ENCODE assay signal across 8 cellular contexts in genomic region chr12:108618079-108618952, GRCh38. TPM values are rescaled to one million over a fixed set of nuclear protein-coding genes. Genes with fewer than 3 reads are reported as not detected.
A peak's percentile ranks its signal among the peaks of the same experiment; 100 is the strongest.
DNase-seq lines count a peak whose midpoint lies in the region; ATAC-seq and TF ChIP-seq lines count a peak whose summit lies in the region.

No MANE protein-coding gene starts in this region.

- H3K36me3 Mint-ChIP-seq in activated T-cell treated with anti-CD3 and anti-CD28 coated beads, Interleukin-2, amount 50 U/mL, for 4 hours (ENCODE audit: insufficient read depth), result peaks cover 15% of the 10 kb centered on the region
- H3K36me3 Mint-ChIP-seq in naive thymus-derived CD8-positive, alpha-beta T cell, result peaks cover 0 to 50% (median 13%) of the 10 kb centered on the region in 3 donors

- no peak for TF ChIP-seq EP300 in esophagus muscularis mucosa (IDR thresholded peaks at IDR 0.05)

- no peak overlapping the region for H2AFZ ChIP-seq in KMS-11 (ENCODE audit: low read depth)

- H3K27me3 ChIP-seq in BE2C, result no peaks in the 10 kb centered on the region
- no peaks in the 10 kb centered on the region for H3K27me3 ChIP-seq in KMS-11 (ENCODE audit: insufficient read depth, low read depth)
- H3K27me3 ChIP-seq in esophagus muscularis mucosa, result no peaks in the 10 kb centered on the region

- peaks cover 8% of the 10 kb centered on the region for H3K9me3 Mint-ChIP-seq in activated T-cell treated with anti-CD3 and anti-CD28 coated beads, Interleukin-2, amount 50 U/mL, for 4 hours
- H3K9me3 Mint-ChIP-seq in naive thymus-derived CD8-positive, alpha-beta T cell, result peaks cover 0 to 9% (median 0%) of the 10 kb centered on the region in 9 donors

- peak; percentile 59 for ATAC-seq in GM19324 (IDR thresholded peaks at IDR 0.05; ENCODE audit: low FRiP score, unreplicated experiment)
- ATAC-seq in activated T-cell treated with anti-CD3 and anti-CD28 coated beads, Interleukin-2, amount 50 U/mL, for 4 hours, result peak in 1 of 2 donors; percentile 37
- ATAC-seq in naive thymus-derived CD8-positive, alpha-beta T cell, result peak; percentile 52 to 65
- peak; percentile 32 for ATAC-seq in stimulated activated naive CD8-positive, alpha-beta T cell treated with anti-CD3 and anti-CD28 coated beads, Interleukin-15, Interleukin-2, amounts not matched to agents 100 U/mL and 50 U/mL, for 24 hours

- WGBS in esophagus muscularis mucosa, result 13% methylated on average over 16 of the region's 16 CpGs

- H3K27ac Mint-ChIP-seq in naive thymus-derived CD8-positive, alpha-beta T cell, result peak overlapping the region; percentile 77 to 98 (median 93)

- peak; percentile 99 for TF ChIP-seq CTCF in BE2C (IDR thresholded peaks at IDR 0.05; ENCODE audit: low read depth, low read length)
- TF ChIP-seq CTCF in KMS-11 (conservative IDR thresholded peaks at IDR 0.05; ENCODE audit: low read depth, low read length), result peak; percentile 94
- peak; percentile 87 to 99 (median 95) for TF ChIP-seq CTCF in esophagus muscularis mucosa (IDR thresholded peaks at IDR 0.05)

- H3K4me3 ChIP-seq in BE2C (ENCODE audit: low read depth, low read length) (no peak overlapping the region), KMS-11 (IDR thresholded peaks at IDR 0.05; ENCODE audit: insufficient read depth, low read depth, low read length) (no peak overlapping the region), esophagus muscularis mucosa (no peak overlapping the region)

- peak overlapping the region; percentile 96 for H3K27ac ChIP-seq in KMS-11
- H3K27ac ChIP-seq in esophagus muscularis mucosa (replicated peaks in 1 of 4), result no peak overlapping the region

- peak overlapping the region; percentile 60; the same call in 1 of the 2 replicates for H3K4me2 ChIP-seq in KMS-11

- DNase-seq in BE2C, result peak; percentile 90
- DNase-seq in OCI-M1 (lab: John Stamatoyannopoulos, UW), result peak; percentile 84
- DNase-seq in activated T-cell treated with anti-CD3 and anti-CD28 coated beads, Interleukin-2, amount 50 U/mL, for 4 hours, result peak; percentile 77
- no peak for DNase-seq in esophagus muscularis mucosa (ENCODE audit: extremely low spot score)
- DNase-seq in naive thymus-derived CD8-positive, alpha-beta T cell, result peak; percentile 59 to 86 (median 78)
- peak; percentile 87 for DNase-seq in stimulated activated naive CD8-positive, alpha-beta T cell treated with anti-CD3 and anti-CD28 coated beads, Interleukin-15, Interleukin-2, amounts not matched to agents 100 U/mL and 50 U/mL, for 24 hours

- peaks cover 62% of the 10 kb centered on the region for H3K4me1 Mint-ChIP-seq in activated T-cell treated with anti-CD3 and anti-CD28 coated beads, Interleukin-2, amount 50 U/mL, for 4 hours (ENCODE audit: low read depth)
- H3K4me1 Mint-ChIP-seq in naive thymus-derived CD8-positive, alpha-beta T cell, result peaks cover 45 to 77% (median 72%) of the 10 kb centered on the region in 4 donors

- no peaks in the 10 kb centered on the region for H3K79me2 ChIP-seq in KMS-11 (ENCODE audit: insufficient read depth, low read depth)

- H4K20me1 ChIP-seq in KMS-11 (ENCODE audit: insufficient read depth), result no peaks in the 10 kb centered on the region

- no peaks in the 10 kb centered on the region for H3K9me3 ChIP-seq in BE2C
- peaks cover 0 to 4% (median 0%) of the 10 kb centered on the region in 4 donors for H3K9me3 ChIP-seq in esophagus muscularis mucosa

- no peaks in the 10 kb centered on the region for H3K27me3 Mint-ChIP-seq in activated T-cell treated with anti-CD3 and anti-CD28 coated beads, Interleukin-2, amount 50 U/mL, for 4 hours (ENCODE audit: low read depth)
- H3K27me3 Mint-ChIP-seq in naive thymus-derived CD8-positive, alpha-beta T cell, result no peaks in the 10 kb centered on the region

- TF ChIP-seq POLR2A in esophagus muscularis mucosa (IDR thresholded peaks at IDR 0.05; ENCODE audit: low read depth), result no peak

- no peaks in the 10 kb centered on the region for H3K4me1 ChIP-seq in BE2C
- peaks cover 57% of the 10 kb centered on the region for H3K4me1 ChIP-seq in KMS-11 (ENCODE audit: low read depth, poor library complexity, severe bottlenecking)
- H3K4me1 ChIP-seq in esophagus muscularis mucosa, result peaks cover 11 to 27% (median 14%) of the 10 kb centered on the region in 4 donors

- H3K4me3 Mint-ChIP-seq in activated T-cell treated with anti-CD3 and anti-CD28 coated beads, Interleukin-2, amount 50 U/mL, for 4 hours, result no peak overlapping the region
- peak overlapping the region in 7 of 10 donors; percentile 9 to 68 (median 36) for H3K4me3 Mint-ChIP-seq in naive thymus-derived CD8-positive, alpha-beta T cell

- intact Hi-C loops in esophagus muscularis mucosa (cut with DNase I), result loop anchor here (1.0 to 5.0 kb wide), 2 partner anchors 55 to 334 kb away; no protein-coding TSS in a partner anchor

- POLR2A ChIA-PET in naive thymus-derived CD8-positive, alpha-beta T cell (lab: Charles Lee), result interaction anchor here (0.6 to 11.3 kb wide), 13 partner anchors 16 to 112 kb away, joined by 3 to 233 read pairs (median 4); partner anchors contain the start of genes ISCU, SART3 and SELPLG

- H3K9ac ChIP-seq in KMS-11, result no peak overlapping the region

- H3K36me3 ChIP-seq in BE2C, result no peaks in the 10 kb centered on the region
- no peaks in the 10 kb centered on the region for H3K36me3 ChIP-seq in KMS-11 (ENCODE audit: insufficient read depth)
- H3K36me3 ChIP-seq in esophagus muscularis mucosa, result peaks cover 0 to 2% (median 0%) of the 10 kb centered on the region in 4 donors

RNA-seq across cellular contexts. Expression of gene SELPLG, which starts 15.4 kb away (rescaled TPM):
- polyA plus RNA-seq in BE2C (2012; ENCODE audit: insufficient read depth, insufficient read length, low read depth), result 1.4 TPM
- total RNA-seq in activated T-cell treated with anti-CD3 and anti-CD28 coated beads, Interleukin-2, amount 50 U/mL, for 4 hours, result 10 to 100 TPM; 16.8 to 19.0 (median 17.5) TPM
- total RNA-seq in esophagus muscularis mucosa, result 10 to 100 TPM in 2 of 4 donors, 1 to 10 TPM in 2; 7.2 to 15.7 (median 10.0) TPM
- total RNA-seq in naive thymus-derived CD8-positive, alpha-beta T cell, result 100 to 1,000 TPM; 157 to 163 TPM
- 100 to 1,000 TPM; 453 to 720 (median 520) TPM for polyA plus RNA-seq in naive thymus-derived CD8-positive, alpha-beta T cell

RNA-seq across cellular contexts. Expression of gene TMEM119, which starts 20.4 kb away (rescaled TPM):
- polyA plus RNA-seq in BE2C (2012; ENCODE audit: insufficient read depth, insufficient read length, low read depth), result 10.9 TPM
- under 1 TPM in 2 of 3 donors, not detected in 1; 0.08 to 0.54 TPM for total RNA-seq in activated T-cell treated with anti-CD3 and anti-CD28 coated beads, Interleukin-2, amount 50 U/mL, for 4 hours
- 10 to 100 TPM in 1 of 4 donors, 1 to 10 TPM in 3; 3.6 to 12.2 (median 7.1) TPM for total RNA-seq in esophagus muscularis mucosa
- total RNA-seq in naive thymus-derived CD8-positive, alpha-beta T cell, result under 1 TPM; 0.26 to 0.77 TPM
- under 1 TPM in 2 of 3 donors, not detected in 1; 0.06 to 0.21 TPM for polyA plus RNA-seq in naive thymus-derived CD8-positive, alpha-beta T cell

RNA-seq across cellular contexts. Expression of gene ISCU, which starts 55.9 kb away (rescaled TPM):
- 185 TPM for polyA plus RNA-seq in BE2C (2012; ENCODE audit: insufficient read depth, insufficient read length, low read depth)
- total RNA-seq in activated T-cell treated with anti-CD3 and anti-CD28 coated beads, Interleukin-2, amount 50 U/mL, for 4 hours, result 10 to 100 TPM; 62.6 to 90.1 (median 78.7) TPM
- total RNA-seq in esophagus muscularis mucosa, result 100 to 1,000 TPM; 207 to 257 (median 242) TPM
- 100 to 1,000 TPM; 176 to 184 TPM for total RNA-seq in naive thymus-derived CD8-positive, alpha-beta T cell
- polyA plus RNA-seq in naive thymus-derived CD8-positive, alpha-beta T cell, result 100 to 1,000 TPM; 287 to 373 (median 324) TPM

RNA-seq across cellular contexts. Expression of gene SART3, which starts 57.3 kb away (rescaled TPM):
- 117 TPM for polyA plus RNA-seq in BE2C (2012; ENCODE audit: insufficient read depth, insufficient read length, low read depth)
- 10 to 100 TPM; 83.0 to 92.1 (median 89.4) TPM for total RNA-seq in activated T-cell treated with anti-CD3 and anti-CD28 coated beads, Interleukin-2, amount 50 U/mL, for 4 hours
- total RNA-seq in esophagus muscularis mucosa, result 10 to 100 TPM; 31.6 to 48.0 (median 40.1) TPM
- 10 to 100 TPM; 93.4 to 95.7 TPM for total RNA-seq in naive thymus-derived CD8-positive, alpha-beta T cell
- polyA plus RNA-seq in naive thymus-derived CD8-positive, alpha-beta T cell, result 10 to 100 TPM; 33.3 to 36.6 (median 36.1) TPM

Comparison
In these comparisons a context has a peak if more than half of its experiments do, and no peak if none do; other contexts are left out.
1. RNA of gene SELPLG, which starts 15.4 kb away (total RNA-seq): 157 to 163 TPM in naive thymus-derived CD8-positive, alpha-beta T cell; 16.8 to 19.0 TPM in activated T-cell treated with anti-CD3 and anti-CD28 coated beads, Interleukin-2, amount 50 U/mL, for 4 hours and 7.2 to 15.7 TPM in esophagus muscularis mucosa; every median in the first group is over 4 times any median in the second.
2. Peak in every context shown above with its lines, with median percentiles within 50 percentile points of each other: CTCF ChIP-seq.